Comparison of ENCODE assay signal across 1 cellular context in the genomic region with DNA sequence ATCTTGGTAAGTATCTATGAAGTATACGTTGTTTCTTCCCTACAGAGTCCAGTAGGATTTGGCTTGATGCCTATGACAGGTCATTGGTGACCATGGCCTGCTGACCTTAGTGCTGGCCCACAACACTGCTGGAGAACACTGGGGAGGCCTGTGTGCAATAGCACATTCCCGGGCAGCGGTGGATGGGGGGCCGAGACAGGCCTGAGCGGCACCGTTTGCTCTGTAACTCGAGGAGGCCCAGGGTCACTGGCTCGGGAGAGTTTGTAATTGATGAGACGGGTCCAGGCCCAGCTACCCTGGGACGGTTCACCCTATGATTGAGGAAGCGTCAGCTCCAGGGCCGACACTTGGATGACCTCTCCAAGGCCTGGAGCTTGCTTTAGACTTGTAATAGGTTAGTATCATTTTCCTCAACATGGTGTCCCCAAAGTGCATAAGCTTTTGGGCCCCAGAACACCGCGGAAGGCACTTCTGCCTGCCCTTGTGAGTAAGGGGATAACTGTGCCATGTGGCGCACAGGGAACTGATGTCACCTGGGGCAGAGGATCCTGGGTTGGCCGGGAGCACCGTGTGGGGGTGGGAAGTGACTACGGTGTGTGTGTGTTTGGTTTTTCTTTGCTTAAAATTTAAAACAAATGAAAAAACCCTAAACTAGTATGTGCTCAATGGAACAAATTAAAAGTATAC.
A peak's percentile ranks its signal among the peaks of the same experiment; 100 is the strongest.
TF ChIP-seq lines count a peak whose summit lies in the region.

No MANE protein-coding gene starts in this region.

TF ChIP-seq in HepG2, 621 proteins besides CTCF, POLR2A, EP300 and RAD21 (continues in another document):
- no peak for TF ChIP-seq HNF4G (IDR thresholded peaks at IDR 0.05; ENCODE audit: borderline replicate concordance, low read depth, low read length)
- TF ChIP-seq HNF4G (CRISPR knock-in tag; IDR thresholded peaks at IDR 0.05; ENCODE audit: borderline replicate concordance, low read depth), result 0 out of 2 replicates have a peak, but pooled peaks have one; percentile 47
- peak; percentile 53 for TF ChIP-seq KDM6A (CRISPR knock-in tag; IDR thresholded peaks at IDR 0.05; ENCODE audit: low read depth)
- TF ChIP-seq U2AF2 (IDR thresholded peaks at IDR 0.05; ENCODE audit: low read depth, low read length), result no peak
- TF ChIP-seq TOE1 (CRISPR knock-in tag; IDR thresholded peaks at IDR 0.05), result no peak
- peak; percentile 89 for TF ChIP-seq RXRA (CRISPR knock-in tag; IDR thresholded peaks at IDR 0.05)
- TF ChIP-seq, protein P1, sequence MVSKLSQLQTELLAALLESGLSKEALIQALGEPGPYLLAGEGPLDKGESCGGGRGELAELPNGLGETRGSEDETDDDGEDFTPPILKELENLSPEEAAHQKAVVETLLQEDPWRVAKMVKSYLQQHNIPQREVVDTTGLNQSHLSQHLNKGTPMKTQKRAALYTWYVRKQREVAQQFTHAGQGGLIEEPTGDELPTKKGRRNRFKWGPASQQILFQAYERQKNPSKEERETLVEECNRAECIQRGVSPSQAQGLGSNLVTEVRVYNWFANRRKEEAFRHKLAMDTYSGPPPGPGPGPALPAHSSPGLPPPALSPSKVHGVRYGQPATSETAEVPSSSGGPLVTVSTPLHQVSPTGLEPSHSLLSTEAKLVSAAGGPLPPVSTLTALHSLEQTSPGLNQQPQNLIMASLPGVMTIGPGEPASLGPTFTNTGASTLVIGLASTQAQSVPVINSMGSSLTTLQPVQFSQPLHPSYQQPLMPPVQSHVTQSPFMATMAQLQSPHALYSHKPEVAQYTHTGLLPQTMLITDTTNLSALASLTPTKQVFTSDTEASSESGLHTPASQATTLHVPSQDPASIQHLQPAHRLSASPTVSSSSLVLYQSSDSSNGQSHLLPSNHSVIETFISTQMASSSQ (IDR thresholded peaks at IDR 0.05; ENCODE audit: low read depth), result no peak
- TF ChIP-seq, protein P1 (CRISPR knock-in tag; IDR thresholded peaks at IDR 0.05; ENCODE audit: borderline replicate concordance), result no peak
- TF ChIP-seq, protein P2, sequence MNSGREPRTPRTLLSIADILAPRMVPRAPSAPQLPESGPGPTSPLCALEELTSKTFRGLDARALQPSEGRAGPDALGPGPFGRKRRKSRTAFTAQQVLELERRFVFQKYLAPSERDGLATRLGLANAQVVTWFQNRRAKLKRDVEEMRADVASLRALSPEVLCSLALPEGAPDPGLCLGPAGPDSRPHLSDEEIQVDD (CRISPR knock-in tag; IDR thresholded peaks at IDR 0.05; ENCODE audit: borderline replicate concordance), result no peak
- no peak for TF ChIP-seq ZNF333 (CRISPR knock-in tag; IDR thresholded peaks at IDR 0.05; ENCODE audit: borderline replicate concordance)
- TF ChIP-seq KDM4B (CRISPR knock-in tag; IDR thresholded peaks at IDR 0.05), result no peak
- TF ChIP-seq PPARG (CRISPR knock-in tag; conservative IDR thresholded peaks at IDR 0.05), result no peak
- TF ChIP-seq ARNT2 (CRISPR knock-in tag; IDR thresholded peaks at IDR 0.05; ENCODE audit: low read depth), result 0 out of 2 replicates have a peak, but pooled peaks have one; percentile 35
- peak; percentile 25 for TF ChIP-seq XRCC5 (optimal IDR thresholded peaks at IDR 0.05; ENCODE audit: low read length)
- no peak for TF ChIP-seq ZNF589 (CRISPR knock-in tag; conservative IDR thresholded peaks at IDR 0.05)
- 0 out of 2 replicates have a peak, but pooled peaks have one; percentile 38 for TF ChIP-seq ZBTB7A (CRISPR knock-in tag; IDR thresholded peaks at IDR 0.05)
- no peak for TF ChIP-seq TEAD2 (CRISPR knock-in tag; IDR thresholded peaks at IDR 0.05)
- TF ChIP-seq, protein P3, sequence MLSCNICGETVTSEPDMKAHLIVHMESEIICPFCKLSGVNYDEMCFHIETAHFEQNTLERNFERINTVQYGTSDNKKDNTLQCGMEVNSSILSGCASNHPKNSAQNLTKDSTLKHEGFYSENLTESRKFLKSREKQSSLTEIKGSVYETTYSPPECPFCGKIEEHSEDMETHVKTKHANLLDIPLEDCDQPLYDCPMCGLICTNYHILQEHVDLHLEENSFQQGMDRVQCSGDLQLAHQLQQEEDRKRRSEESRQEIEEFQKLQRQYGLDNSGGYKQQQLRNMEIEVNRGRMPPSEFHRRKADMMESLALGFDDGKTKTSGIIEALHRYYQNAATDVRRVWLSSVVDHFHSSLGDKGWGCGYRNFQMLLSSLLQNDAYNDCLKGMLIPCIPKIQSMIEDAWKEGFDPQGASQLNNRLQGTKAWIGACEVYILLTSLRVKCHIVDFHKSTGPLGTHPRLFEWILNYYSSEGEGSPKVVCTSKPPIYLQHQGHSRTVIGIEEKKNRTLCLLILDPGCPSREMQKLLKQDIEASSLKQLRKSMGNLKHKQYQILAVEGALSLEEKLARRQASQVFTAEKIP (CRISPR knock-in tag; IDR thresholded peaks at IDR 0.05; ENCODE audit: borderline replicate concordance), result no peak
- TF ChIP-seq SKI (IDR thresholded peaks at IDR 0.05; ENCODE audit: partially characterized antibody), result peak; percentile 73
- TF ChIP-seq, protein P4, sequence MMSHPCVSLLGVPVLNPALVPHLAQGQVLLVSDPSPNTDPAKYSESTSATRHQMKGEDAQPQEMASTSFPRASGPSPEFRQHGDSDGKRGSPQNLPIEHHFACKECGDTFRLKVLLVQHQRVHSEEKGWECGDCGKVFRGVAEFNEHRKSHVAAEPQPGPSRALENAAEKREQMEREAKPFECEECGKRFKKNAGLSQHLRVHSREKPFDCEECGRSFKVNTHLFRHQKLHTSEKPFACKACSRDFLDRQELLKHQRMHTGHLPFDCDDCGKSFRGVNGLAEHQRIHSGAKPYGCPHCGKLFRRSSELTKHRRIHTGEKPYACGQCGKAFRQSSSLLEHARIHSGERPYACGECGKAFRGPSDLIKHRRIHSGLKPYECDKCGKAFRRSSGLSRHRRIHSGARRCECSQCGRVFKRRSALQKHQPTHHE (CRISPR knock-in tag; IDR thresholded peaks at IDR 0.05; ENCODE audit: borderline replicate concordance), result no peak
- TF ChIP-seq CBX2 (IDR thresholded peaks at IDR 0.05; ENCODE audit: low read depth, low read length), result no peak
- 0 out of 2 replicates have a peak, but pooled peaks have one; percentile 37 for TF ChIP-seq CBX2 (CRISPR knock-in tag; IDR thresholded peaks at IDR 0.05; ENCODE audit: low read depth)
- no peak for TF ChIP-seq ZNF761 (CRISPR knock-in tag; conservative IDR thresholded peaks at IDR 0.05)
- no peak for TF ChIP-seq CC2D1A (CRISPR knock-in tag; IDR thresholded peaks at IDR 0.05)
- no peak for TF ChIP-seq FOSL1 (CRISPR knock-in tag; IDR thresholded peaks at IDR 0.05; ENCODE audit: borderline replicate concordance)
- TF ChIP-seq, protein P5, sequence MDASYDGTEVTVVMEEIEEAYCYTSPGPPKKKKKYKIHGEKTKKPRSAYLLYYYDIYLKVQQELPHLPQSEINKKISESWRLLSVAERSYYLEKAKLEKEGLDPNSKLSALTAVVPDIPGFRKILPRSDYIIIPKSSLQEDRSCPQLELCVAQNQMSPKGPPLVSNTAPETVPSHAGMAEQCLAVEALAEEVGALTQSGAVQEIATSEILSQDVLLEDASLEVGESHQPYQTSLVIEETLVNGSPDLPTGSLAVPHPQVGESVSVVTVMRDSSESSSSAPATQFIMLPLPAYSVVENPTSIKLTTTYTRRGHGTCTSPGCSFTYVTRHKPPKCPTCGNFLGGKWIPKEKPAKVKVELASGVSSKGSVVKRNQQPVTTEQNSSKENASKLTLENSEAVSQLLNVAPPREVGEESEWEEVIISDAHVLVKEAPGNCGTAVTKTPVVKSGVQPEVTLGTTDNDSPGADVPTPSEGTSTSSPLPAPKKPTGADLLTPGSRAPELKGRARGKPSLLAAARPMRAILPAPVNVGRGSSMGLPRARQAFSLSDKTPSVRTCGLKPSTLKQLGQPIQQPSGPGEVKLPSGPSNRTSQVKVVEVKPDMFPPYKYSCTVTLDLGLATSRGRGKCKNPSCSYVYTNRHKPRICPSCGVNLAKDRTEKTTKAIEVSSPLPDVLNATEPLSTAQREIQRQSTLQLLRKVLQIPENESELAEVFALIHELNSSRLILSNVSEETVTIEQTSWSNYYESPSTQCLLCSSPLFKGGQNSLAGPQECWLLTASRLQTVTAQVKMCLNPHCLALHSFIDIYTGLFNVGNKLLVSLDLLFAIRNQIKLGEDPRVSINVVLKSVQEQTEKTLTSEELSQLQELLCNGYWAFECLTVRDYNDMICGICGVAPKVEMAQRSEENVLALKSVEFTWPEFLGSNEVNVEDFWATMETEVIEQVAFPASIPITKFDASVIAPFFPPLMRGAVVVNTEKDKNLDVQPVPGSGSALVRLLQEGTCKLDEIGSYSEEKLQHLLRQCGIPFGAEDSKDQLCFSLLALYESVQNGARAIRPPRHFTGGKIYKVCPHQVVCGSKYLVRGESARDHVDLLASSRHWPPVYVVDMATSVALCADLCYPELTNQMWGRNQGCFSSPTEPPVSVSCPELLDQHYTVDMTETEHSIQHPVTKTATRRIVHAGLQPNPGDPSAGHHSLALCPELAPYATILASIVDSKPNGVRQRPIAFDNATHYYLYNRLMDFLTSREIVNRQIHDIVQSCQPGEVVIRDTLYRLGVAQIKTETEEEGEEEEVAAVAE (CRISPR knock-in tag; IDR thresholded peaks at IDR 0.05; ENCODE audit: borderline replicate concordance), result no peak
- peak; percentile 75; the same call in 1 of the 2 replicates for TF ChIP-seq ZNF292 (CRISPR knock-in tag; IDR thresholded peaks at IDR 0.05; ENCODE audit: borderline replicate concordance, low read depth)
- TF ChIP-seq ZNF780A (CRISPR knock-in tag; IDR thresholded peaks at IDR 0.05), result peak; percentile 87
- 0 out of 2 replicates have a peak, but pooled peaks have one; percentile 55 for TF ChIP-seq SMAD3 (CRISPR knock-in tag; IDR thresholded peaks at IDR 0.05)
- peak; percentile 27; the same call in 1 of the 2 replicates for TF ChIP-seq KDM3A (CRISPR knock-in tag; IDR thresholded peaks at IDR 0.05; ENCODE audit: low read depth)
- TF ChIP-seq ZSCAN21 (CRISPR knock-in tag; IDR thresholded peaks at IDR 0.05; ENCODE audit: borderline replicate concordance), result peak; percentile 85
- TF ChIP-seq, protein P6, sequence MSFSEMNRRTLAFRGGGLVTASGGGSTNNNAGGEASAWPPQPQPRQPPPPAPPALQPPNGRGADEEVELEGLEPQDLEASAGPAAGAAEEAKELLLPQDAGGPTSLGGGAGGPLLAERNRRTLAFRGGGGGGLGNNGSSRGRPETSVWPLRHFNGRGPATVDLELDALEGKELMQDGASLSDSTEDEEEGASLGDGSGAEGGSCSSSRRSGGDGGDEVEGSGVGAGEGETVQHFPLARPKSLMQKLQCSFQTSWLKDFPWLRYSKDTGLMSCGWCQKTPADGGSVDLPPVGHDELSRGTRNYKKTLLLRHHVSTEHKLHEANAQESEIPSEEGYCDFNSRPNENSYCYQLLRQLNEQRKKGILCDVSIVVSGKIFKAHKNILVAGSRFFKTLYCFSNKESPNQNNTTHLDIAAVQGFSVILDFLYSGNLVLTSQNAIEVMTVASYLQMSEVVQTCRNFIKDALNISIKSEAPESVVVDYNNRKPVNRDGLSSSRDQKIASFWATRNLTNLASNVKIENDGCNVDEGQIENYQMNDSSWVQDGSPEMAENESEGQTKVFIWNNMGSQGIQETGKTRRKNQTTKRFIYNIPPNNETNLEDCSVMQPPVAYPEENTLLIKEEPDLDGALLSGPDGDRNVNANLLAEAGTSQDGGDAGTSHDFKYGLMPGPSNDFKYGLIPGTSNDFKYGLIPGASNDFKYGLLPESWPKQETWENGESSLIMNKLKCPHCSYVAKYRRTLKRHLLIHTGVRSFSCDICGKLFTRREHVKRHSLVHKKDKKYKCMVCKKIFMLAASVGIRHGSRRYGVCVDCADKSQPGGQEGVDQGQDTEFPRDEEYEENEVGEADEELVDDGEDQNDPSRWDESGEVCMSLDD (CRISPR knock-in tag; IDR thresholded peaks at IDR 0.05; ENCODE audit: borderline replicate concordance), result peak; percentile 11; the same call in 1 of the 2 replicates
- no peak for TF ChIP-seq ADNP (CRISPR knock-in tag; IDR thresholded peaks at IDR 0.05)
- no peak for TF ChIP-seq ZFP41 (CRISPR knock-in tag; IDR thresholded peaks at IDR 0.05; ENCODE audit: borderline replicate concordance)
- TF ChIP-seq, protein P7, sequence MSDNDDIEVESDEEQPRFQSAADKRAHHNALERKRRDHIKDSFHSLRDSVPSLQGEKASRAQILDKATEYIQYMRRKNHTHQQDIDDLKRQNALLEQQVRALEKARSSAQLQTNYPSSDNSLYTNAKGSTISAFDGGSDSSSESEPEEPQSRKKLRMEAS (IDR thresholded peaks at IDR 0.05), result peak; percentile 66
- TF ChIP-seq, protein P8, sequence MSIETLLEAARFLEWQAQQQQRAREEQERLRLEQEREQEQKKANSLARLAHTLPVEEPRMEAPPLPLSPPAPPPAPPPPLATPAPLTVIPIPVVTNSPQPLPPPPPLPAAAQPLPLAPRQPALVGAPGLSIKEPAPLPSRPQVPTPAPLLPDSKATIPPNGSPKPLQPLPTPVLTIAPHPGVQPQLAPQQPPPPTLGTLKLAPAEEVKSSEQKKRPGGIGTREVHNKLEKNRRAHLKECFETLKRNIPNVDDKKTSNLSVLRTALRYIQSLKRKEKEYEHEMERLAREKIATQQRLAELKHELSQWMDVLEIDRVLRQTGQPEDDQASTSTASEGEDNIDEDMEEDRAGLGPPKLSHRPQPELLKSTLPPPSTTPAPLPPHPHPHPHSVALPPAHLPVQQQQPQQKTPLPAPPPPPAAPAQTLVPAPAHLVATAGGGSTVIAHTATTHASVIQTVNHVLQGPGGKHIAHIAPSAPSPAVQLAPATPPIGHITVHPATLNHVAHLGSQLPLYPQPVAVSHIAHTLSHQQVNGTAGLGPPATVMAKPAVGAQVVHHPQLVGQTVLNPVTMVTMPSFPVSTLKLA (IDR thresholded peaks at IDR 0.05), result no peak
- no peak for TF ChIP-seq ZNF709 (CRISPR knock-in tag; IDR thresholded peaks at IDR 0.05)
- TF ChIP-seq ZNF253 (CRISPR knock-in tag; IDR thresholded peaks at IDR 0.05; ENCODE audit: borderline replicate concordance), result 0 out of 2 replicates have a peak, but pooled peaks have one; percentile 40
- no peak for TF ChIP-seq NFIB (CRISPR knock-in tag; IDR thresholded peaks at IDR 0.05; ENCODE audit: borderline replicate concordance)
